Comparison of ENCODE assay signal across 27 cellular contexts in genomic region chr16:47611848-47612493, GRCh38.
"Had no signal": no experiment of that assay in that cellular context is flagged by ENCODE, and none has a peak within 500 bp of the region (broad histone marks: within the 10 kb centered on the region; RNA-seq: fewer than 3 reads in every experiment).

No MANE protein-coding gene starts in this region.

- H3K27me3 Mint-ChIP-seq: activated B cell treated with CpG ODN at 0.5 μM for 24 hours; activated naive CD8-positive, alpha-beta T cell treated with anti-CD3 and anti-CD28 coated beads for 36 hours; progenitor cell of endocrine pancreas had no signal

- ATAC-seq: body of pancreas, esophagus mucosa, mucosa of descending colon had no signal

- H3K9me3 ChIP-seq: adrenal gland, body of pancreas, left lung, mucosa of descending colon, ovary had no signal

- H3K4me1 Mint-ChIP-seq: activated B cell treated with CpG ODN at 0.5 μM for 24 hours; activated naive CD8-positive, alpha-beta T cell treated with anti-CD3 and anti-CD28 coated beads for 36 hours; nephron progenitor cell had no signal

- H3K27me3 ChIP-seq: adrenal gland, body of pancreas, cardiac muscle cell, heart left ventricle, left lung, ovary, tibial nerve had no signal

- H3K27ac Mint-ChIP-seq: activated B cell treated with CpG ODN at 0.5 μM for 24 hours; activated naive CD4-positive, alpha-beta T cell treated with anti-CD3 and anti-CD28 coated beads for 36 hours; activated naive CD8-positive, alpha-beta T cell treated with anti-CD3 and anti-CD28 coated beads for 36 hours; nephron progenitor cell; progenitor cell of endocrine pancreas; T-helper 2 cell treated with Interferon-gamma antibody and Interleukin-4, amounts not matched to agents 5 μg/mL and 100 μg/mL, for 36 hours had no signal

- H3K4me3 Mint-ChIP-seq: activated B cell treated with CpG ODN at 0.5 μM for 24 hours; activated naive CD4-positive, alpha-beta T cell treated with anti-CD3 and anti-CD28 coated beads for 36 hours; activated naive CD8-positive, alpha-beta T cell treated with anti-CD3 and anti-CD28 coated beads for 36 hours; nephron progenitor cell; T-helper 2 cell treated with Interferon-gamma antibody and Interleukin-4, amounts not matched to agents 5 μg/mL and 100 μg/mL, for 36 hours had no signal

- H3K4me2 ChIP-seq: smooth muscle cell had no signal

- H3K36me3 ChIP-seq: cardiac muscle cell, left lung, ovary had no signal

- H3K4me3 ChIP-seq: adrenal gland, body of pancreas, cardiac muscle cell, heart left ventricle, left lung, lung, mucosa of descending colon, ovary, smooth muscle cell, tibial nerve had no signal

- DNase-seq: activated B cell treated with CpG ODN at 0.5 μM for 24 hours; activated CD4-positive, alpha-beta T cell treated with anti-CD3 and anti-CD28 coated beads, Interleukin-2, amount 50 U/mL, for 4 hours; activated effector memory CD4-positive, alpha-beta T cell treated with anti-CD3 and anti-CD28 coated beads, Interleukin-2, amount 50 U/mL, for 16 hours; activated naive CD4-positive, alpha-beta T cell treated with anti-CD3 and anti-CD28 coated beads for 36 hours; activated naive CD8-positive, alpha-beta T cell treated with anti-CD3 and anti-CD28 coated beads for 36 hours; adrenal gland; aorta; body of pancreas; cortex of kidney; heart left ventricle; hypothalamus; left lung; mucosa of descending colon; nephron progenitor cell; ovary; stimulated activated CD4-positive, alpha-beta T cell treated with anti-CD3 and anti-CD28 coated beads, Interleukin-1b, Interleukin-23, amount 100 ng/mL, for 48 hours; stimulated activated CD4-positive, alpha-beta T cell treated with anti-CD3 and anti-CD28 coated beads, Interleukin-4, amount 100 ng/mL, for 4 hours; stimulated activated CD8-positive, alpha-beta memory T cell treated with anti-CD3 and anti-CD28 coated beads, Interleukin-4, amount 100 ng/mL, for 48 hours; stimulated activated naive CD4-positive, alpha-beta T cell; T-helper 1 cell had no signal

- H3K27ac ChIP-seq: adrenal gland, body of pancreas, cardiac muscle cell, heart left ventricle, ovary, tibial nerve had no signal

- H3K4me1 ChIP-seq: adrenal gland, body of pancreas, left lung, tibial nerve had no signal

- H3K9me3 Mint-ChIP-seq: T-helper 2 cell treated with Interferon-gamma antibody and Interleukin-4, amounts not matched to agents 5 μg/mL and 100 μg/mL, for 36 hours had no signal
